ENCODE assay signal across 24 cellular contexts in the genomic region with DNA sequence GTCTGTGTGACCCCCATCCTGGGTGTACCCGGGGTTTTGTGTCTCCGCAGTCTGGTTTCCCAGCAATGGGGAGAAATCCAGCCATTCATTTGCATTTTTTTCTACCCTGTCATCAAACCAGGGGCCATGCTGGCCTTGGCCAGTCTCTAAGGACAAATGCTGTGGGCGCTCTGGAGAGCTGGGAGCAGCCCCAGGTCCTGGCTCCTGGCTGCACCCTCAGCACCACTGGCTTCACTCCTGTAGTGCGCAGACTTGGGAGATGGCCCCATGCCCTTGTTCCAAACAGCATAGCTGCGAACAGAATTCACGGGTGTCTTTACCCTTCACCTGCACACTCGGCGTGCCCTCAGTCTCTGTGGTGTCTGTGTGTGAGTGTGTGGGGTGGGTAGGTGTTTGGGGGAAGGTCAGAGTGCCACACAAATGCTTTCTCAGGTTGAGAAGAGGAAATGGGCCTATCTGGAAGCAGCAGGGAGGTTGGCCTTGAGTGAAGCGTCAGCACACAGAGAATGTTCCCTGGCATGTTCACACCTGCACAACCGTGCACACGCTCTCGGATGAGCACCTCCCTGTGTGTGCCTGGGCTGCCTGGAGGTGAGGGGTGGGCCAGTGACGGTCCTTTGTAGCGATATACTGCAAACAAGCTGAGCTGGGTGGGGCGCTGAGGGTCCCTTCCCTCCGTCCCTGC.
DNase-seq lines count a peak whose midpoint lies in the region; ATAC-seq, FAIRE-seq and TF ChIP-seq lines count a peak whose summit lies in the region.
"Had no signal": no experiment of that assay in that cellular context is flagged by ENCODE, and none has a peak within 500 bp of the region (broad histone marks: within the 10 kb centered on the region; RNA-seq: fewer than 3 reads in every experiment).

No MANE protein-coding gene starts in this region.

- H3K4me2 ChIP-seq in HepG2 (ENCODE audit: low read depth, low read length) = no peak overlapping the region
- H3K4me2 ChIP-seq: A549 had no signal

- CTCF ChIA-PET in HepG2 (lab: Yijun Ruan, JAX; ENCODE audit: low intra/inter-chr PET ratio, low total read pairs) = no interaction called here
- CTCF ChIA-PET in activated naive CD4-positive, alpha-beta T cell treated with anti-CD3 and anti-CD28 coated beads for 36 hours (lab: Charles Lee) = interaction anchor here (1.3 kb wide), 1 partner anchor 31 kb away, joined by 3 read pairs; no protein-coding TSS in a partner anchor

- H3K4me1 ChIP-seq in HepG2 (ENCODE audit: insufficient read depth, low read length) (no peaks in the 10 kb centered on the region), suprapubic skin (peaks cover 16% of the 10 kb centered on the region)
- H3K4me1 ChIP-seq: A549, body of pancreas, prostate gland had no signal

- TF ChIP-seq CTCF in bronchial epithelial cell (IDR thresholded peaks at IDR 0.05; ENCODE audit: insufficient read depth, low read length, severe bottlenecking) = no peak
- TF ChIP-seq CTCF in HepG2 (CRISPR knock-in tag; IDR thresholded peaks at IDR 0.05) = no peak
- TF ChIP-seq CTCF in suprapubic skin (IDR thresholded peaks at IDR 0.05) = no peak

- no peak overlapping the region for H3K27ac Mint-ChIP-seq in activated naive CD4-positive, alpha-beta T cell treated with anti-CD3 and anti-CD28 coated beads for 36 hours
- H3K27ac Mint-ChIP-seq: activated CD4-positive, alpha-beta T cell treated with anti-CD3 and anti-CD28 coated beads, Interleukin-2, amount 10 ng/mL, durations not matched to agents 24 days and 14 days; activated naive CD4-positive, alpha-beta T cell treated with anti-CD3 and anti-CD28 coated beads, Interleukin-2, amount 50 U/mL, for 72 hours; dendritic cell treated with granulocyte-macrophage colony-stimulating factor and Interleukin-4, amounts not matched to agents 40 ng/mL and 50 ng/mL, for 4 days had no signal

- peak; percentile 84 for DNase-seq in NCI-H345 treated with DMSO at 0.1 percent for 48 hours (lab: John Stamatoyannopoulos, UW; ENCODE audit: unreplicated experiment)
- no peak for DNase-seq in NCI-H345 (lab: John Stamatoyannopoulos, UW)
- DNase-seq in bronchial epithelial cell (ENCODE audit: low read depth) = peak; percentile 65
- DNase-seq in HepG2 (ENCODE audit: low spot score) = no peak
- no peak for DNase-seq in suprapubic skin (ENCODE audit: low spot score in 2 of 2)
- DNase-seq in activated naive CD4-positive, alpha-beta T cell treated with anti-CD3 and anti-CD28 coated beads for 36 hours = no peak
- no peak for DNase-seq in NCI-H1694 (lab: John Stamatoyannopoulos, UW)
- DNase-seq: activated CD4-positive, alpha-beta T cell treated with anti-CD3 and anti-CD28 coated beads, Interleukin-2, amount 10 ng/mL, durations not matched to agents 24 days and 14 days; activated T-cell treated with anti-CD3 and anti-CD28 coated beads, Interleukin-2, amount 50 U/mL, for 1 hour; CD4-positive, CD25-positive, alpha-beta regulatory T cell; KG1; NCI-H1436; NCI-H526; stimulated activated naive CD4-positive, alpha-beta T cell; T1000 had no signal

- WGBS in HepG2 (ENCODE audit: low lambda C conversion rate) = 38% methylated on average over 12 of the region's 16 CpGs
- 63% methylated on average over 6 of the region's 16 CpGs for WGBS in suprapubic skin

- H3K9ac ChIP-seq in HepG2 (ENCODE audit: insufficient read depth, low read depth, low read length) = no peak overlapping the region

- H3K9me3 ChIP-seq in HepG2 (ENCODE audit: low read length) (peaks cover 2% of the 10 kb centered on the region; the same call in 1 of the 2 replicates), suprapubic skin (no peaks in the 10 kb centered on the region)
- H3K9me3 ChIP-seq: A549, prostate gland had no signal

- ATAC-seq in HepG2 = peak; percentile 9; the same call in 1 of the 3 replicates
- no peak for ATAC-seq in HG03280 (IDR thresholded peaks at IDR 0.05; ENCODE audit: unreplicated experiment)
- ATAC-seq: A549; activated naive CD4-positive, alpha-beta T cell treated with anti-CD3 and anti-CD28 coated beads, Interleukin-2, amount 50 U/mL, for 72 hours; body of pancreas; GM12878 had no signal

- no peak overlapping the region for H2AFZ ChIP-seq in HepG2 (ENCODE audit: low read length)

- no peak for TF ChIP-seq RAD21 in HepG2 (CRISPR knock-in tag; IDR thresholded peaks at IDR 0.05)

- H3K4me1 Mint-ChIP-seq in activated naive CD4-positive, alpha-beta T cell treated with anti-CD3 and anti-CD28 coated beads for 36 hours (ENCODE audit: low read depth) = peaks cover 23% of the 10 kb centered on the region

- H3K36me3 ChIP-seq in bronchial epithelial cell (ENCODE audit: control insufficient read depth, insufficient read depth, low read length) (no peaks in the 10 kb centered on the region), HepG2 (replicated peaks in 1 of 2; ENCODE audit: control insufficient read depth in 1 of 2, insufficient read depth in 2 of 2, low read length in 2 of 2) (no peaks in the 10 kb centered on the region), suprapubic skin (no peaks in the 10 kb centered on the region)
- H3K36me3 ChIP-seq: prostate gland had no signal

- POLR2A ChIA-PET in HepG2 (lab: Yijun Ruan, JAX) = no interaction called here

- TF ChIP-seq EP300 in HepG2 (IDR thresholded peaks at IDR 0.05; ENCODE audit: low read depth in 2 of 2, low read length in 2 of 2) (no peak), HepG2 (CRISPR knock-in tag; IDR thresholded peaks at IDR 0.05; ENCODE audit: borderline replicate concordance) (no peak), suprapubic skin (IDR thresholded peaks at IDR 0.05) (no peak)

- intact Hi-C loops in HepG2 (cut with micrococcal nuclease; ENCODE audit: unreplicated experiment) = no loop called here
- intact Hi-C loops in activated naive CD4-positive, alpha-beta T cell treated with anti-CD3 and anti-CD28 coated beads for 36 hours (cut with micrococcal nuclease) = no loop called here

- in situ Hi-C loops in HepG2 (cut with HindIII; ENCODE audit: extremely low pct_ligation_motif_present, low pct_unique_long_range_greater_than_20kb) = no loop called here

- H3K27me3 Mint-ChIP-seq in activated naive CD4-positive, alpha-beta T cell treated with anti-CD3 and anti-CD28 coated beads for 36 hours (ENCODE audit: low read depth) = no peaks in the 10 kb centered on the region
- H3K27me3 Mint-ChIP-seq: activated CD4-positive, alpha-beta T cell treated with anti-CD3 and anti-CD28 coated beads, Interleukin-2, amount 10 ng/mL, durations not matched to agents 24 days and 14 days; CD4-positive, CD25-positive, alpha-beta regulatory T cell; dendritic cell treated with granulocyte-macrophage colony-stimulating factor and Interleukin-4, amounts not matched to agents 40 ng/mL and 50 ng/mL, for 4 days had no signal

- H3K27me3 ChIP-seq in bronchial epithelial cell (ENCODE audit: control insufficient read depth, insufficient read depth, low read length) = no peaks in the 10 kb centered on the region
- H3K27me3 ChIP-seq in HepG2 (ENCODE audit: control insufficient read depth in 1 of 2, insufficient read depth in 2 of 2, low read length in 2 of 2) = peaks cover 12 to 69% of the 10 kb centered on the region in 2 experiments; a peak in 4 of 5 replicates
- H3K27me3 ChIP-seq in suprapubic skin = no peaks in the 10 kb centered on the region
- H3K27me3 ChIP-seq: body of pancreas had no signal

- H3K27ac ChIP-seq in HepG2 (ENCODE audit: extremely low read length, insufficient read depth, low read length) = no peak overlapping the region
- H3K27ac ChIP-seq in suprapubic skin = peak overlapping the region; percentile 60
- H3K27ac ChIP-seq: A549, body of pancreas, HL-60, SK-N-MC had no signal

- no peaks in the 10 kb centered on the region for H3K79me2 ChIP-seq in HepG2 (ENCODE audit: insufficient read depth, low read length)

- H3K9me3 Mint-ChIP-seq in activated naive CD4-positive, alpha-beta T cell treated with anti-CD3 and anti-CD28 coated beads for 36 hours = peaks cover 7% of the 10 kb centered on the region
- H3K9me3 Mint-ChIP-seq: activated CD4-positive, alpha-beta T cell treated with anti-CD3 and anti-CD28 coated beads, Interleukin-2, amount 10 ng/mL, durations not matched to agents 24 days and 14 days had no signal

- H3K36me3 Mint-ChIP-seq in activated naive CD4-positive, alpha-beta T cell treated with anti-CD3 and anti-CD28 coated beads for 36 hours (ENCODE audit: low read depth) = no peaks in the 10 kb centered on the region
- H3K36me3 Mint-ChIP-seq: CD4-positive, CD25-positive, alpha-beta regulatory T cell had no signal

- FAIRE-seq in bronchial epithelial cell (lab: Jason Lieb, UNC) (peak; percentile 93), HepG2 (lab: Jason Lieb, UNC) (no peak)
- FAIRE-seq: A549, GM12878 had no signal

- H3K4me3 Mint-ChIP-seq in activated naive CD4-positive, alpha-beta T cell treated with anti-CD3 and anti-CD28 coated beads for 36 hours = no peak overlapping the region
- H3K4me3 Mint-ChIP-seq: activated CD4-positive, alpha-beta T cell treated with anti-CD3 and anti-CD28 coated beads, Interleukin-2, amount 10 ng/mL, durations not matched to agents 24 days and 14 days; CD4-positive, CD25-positive, alpha-beta regulatory T cell; dendritic cell treated with granulocyte-macrophage colony-stimulating factor and Interleukin-4, amounts not matched to agents 40 ng/mL and 50 ng/mL, for 4 days had no signal

- no TSS peak for BruUV-seq in HepG2 (replicated peaks; lab: Mats Ljungman, UMichigan)

- TF ChIP-seq POLR2A in HepG2 (IDR thresholded peaks at IDR 0.05; ENCODE audit: insufficient read depth in 1 of 2, low read depth in 2 of 2, low read length in 2 of 2) = no peak
- no peak for TF ChIP-seq POLR2A in suprapubic skin (IDR thresholded peaks at IDR 0.05)

- H4K20me1 ChIP-seq in HepG2 (ENCODE audit: insufficient read depth, low read length) = no peaks in the 10 kb centered on the region

- H3K4me3 ChIP-seq in bronchial epithelial cell (ENCODE audit: low read depth, low read length) (no peak overlapping the region), HepG2 (replicated peaks in 1 of 3; ENCODE audit: insufficient read depth in 1 of 3, low read depth in 2 of 3, low read length in 3 of 3) (no peak overlapping the region), suprapubic skin (no peak overlapping the region)
- H3K4me3 ChIP-seq: A549, body of pancreas, GM12878, prostate gland, SK-N-MC had no signal

TF ChIP-seq in HepG2, 621 proteins besides CTCF, POLR2A, EP300 and RAD21 (continues in another document):
- no peak for TF ChIP-seq PAWR (CRISPR knock-in tag; IDR thresholded peaks at IDR 0.05; ENCODE audit: borderline replicate concordance)
- no peak for TF ChIP-seq DMAP1 (CRISPR knock-in tag; IDR thresholded peaks at IDR 0.05)
- TF ChIP-seq ZNF329 (CRISPR knock-in tag; IDR thresholded peaks at IDR 0.05; ENCODE audit: low read depth) = no peak
- TF ChIP-seq ZNF607 (CRISPR knock-in tag; IDR thresholded peaks at IDR 0.05; ENCODE audit: borderline replicate concordance) = no peak
- TF ChIP-seq PHF21A (CRISPR knock-in tag; IDR thresholded peaks at IDR 0.05) = no peak
- no peak for TF ChIP-seq EED (CRISPR knock-in tag; IDR thresholded peaks at IDR 0.05)
- no peak for TF ChIP-seq ZFY (CRISPR knock-in tag; IDR thresholded peaks at IDR 0.05)
- TF ChIP-seq ZNF501 (CRISPR knock-in tag; IDR thresholded peaks at IDR 0.05) = no peak
- TF ChIP-seq CBFB (CRISPR knock-in tag; IDR thresholded peaks at IDR 0.05) = no peak
- TF ChIP-seq BORCS8-MEF2B (CRISPR knock-in tag; IDR thresholded peaks at IDR 0.05) = no peak

Comparison
In these comparisons a context has a peak if more than half of its experiments do, and no peak if none do; other contexts are left out.
1. DNase-seq: peak in NCI-H345 treated with DMSO at 0.1 percent for 48 hours (single experiment) and bronchial epithelial cell (single experiment); none in NCI-H345 (single experiment), HepG2 (single experiment), suprapubic skin (0 of 2), activated naive CD4-positive, alpha-beta T cell treated with anti-CD3 and anti-CD28 coated beads for 36 hours (single experiment) and NCI-H1694 (single experiment).